ENCODE assay signal across 8 cellular contexts in genomic region chr12:70590051-70590450, GRCh38. TPM values are rescaled to one million over a fixed set of nuclear protein-coding genes. Genes with fewer than 3 reads are reported as not detected.
A peak's percentile ranks its signal among the peaks of the same experiment; 100 is the strongest.
DNase-seq lines count a peak whose midpoint lies in the region; ATAC-seq, FAIRE-seq and TF ChIP-seq lines count a peak whose summit lies in the region.

No MANE protein-coding gene starts in this region.

- H2BK20ac ChIP-seq in H1 (ENCODE audit: low read length): no peak overlapping the region

- no peak overlapping the region for H4K8ac ChIP-seq in H1 (ENCODE audit: extremely low read depth, insufficient read depth, low read length)

- FAIRE-seq in H1 (lab: Jason Lieb, UNC): peak; percentile 84

- DNase-seq in AG10803 (ENCODE audit: low read depth): peak; percentile 80
- DNase-seq in NCI-H2196 treated with DMSO at 0.1 percent for 48 hours (lab: John Stamatoyannopoulos, UW; ENCODE audit: unreplicated experiment): peak; percentile 19
- peak; percentile 58 to 67 for DNase-seq in activated CD4-positive, alpha-beta T cell treated with anti-CD3 and anti-CD28 coated beads, Interleukin-2, amount 50 U/mL, for 48 hours
- peak; percentile 38 to 81 for DNase-seq in H1 (ENCODE audit: low read depth in 1 of 2, low spot score in 2 of 2)
- peak; percentile 49 to 71 for DNase-seq in mesothelial cell of epicardium (ENCODE audit: low spot score in 2 of 2, unreplicated experiment in 2 of 2)
- peak; percentile 75 for DNase-seq in stimulated activated CD8-positive, alpha-beta memory T cell treated with anti-CD3 and anti-CD28 coated beads, Interleukin-4, amount 100 ng/mL, for 48 hours

- H2BK120ac ChIP-seq in H1 (replicated peaks; ENCODE audit: low read depth, low read length): no peak overlapping the region

- H3K79me2 ChIP-seq in H1 (ENCODE audit: control insufficient read depth in 1 of 2, insufficient read depth in 2 of 2, low read length in 2 of 2): no peaks in the 10 kb centered on the region

- peaks cover 13% of the 10 kb centered on the region for H3K9me3 Mint-ChIP-seq in mesothelial cell of epicardium

- H3K23me2 ChIP-seq in H1 (ENCODE audit: low read depth, low read length): no peaks in the 10 kb centered on the region

- no peaks in the 10 kb centered on the region for H3K27me3 Mint-ChIP-seq in mesothelial cell of epicardium (ENCODE audit: low read depth)

- no peak overlapping the region for H3K27ac Mint-ChIP-seq in mesothelial cell of epicardium

- no peak overlapping the region for H2BK15ac ChIP-seq in H1 (ENCODE audit: low read length)

- no peaks in the 10 kb centered on the region for H4K20me1 ChIP-seq in H1 (replicated peaks in 1 of 2; ENCODE audit: control insufficient read depth in 1 of 2, insufficient read depth in 2 of 2, low read length in 2 of 2)

- CTCF ChIA-PET in H1 (lab: Charles Lee; ENCODE audit: partially characterized antibody): interaction anchor here (0.6 to 3.6 kb wide), 25 partner anchors 9 to 888 kb away, joined by 3 to 17 read pairs (median 3); no protein-coding TSS in a partner anchor

- H3K79me1 ChIP-seq in H1 (ENCODE audit: low read depth, low read length): no peaks in the 10 kb centered on the region

- no peak overlapping the region for H2BK5ac ChIP-seq in H1 (ENCODE audit: low read depth, low read length)

- H2AK5ac ChIP-seq in H1 (ENCODE audit: low read depth, low read length): no peak overlapping the region

- no peak overlapping the region for H3K23ac ChIP-seq in H1 (ENCODE audit: insufficient read length)

- no peak overlapping the region for H2BK12ac ChIP-seq in H1 (ENCODE audit: low read depth, low read length)

- TF ChIP-seq RAD21 in H1 (IDR thresholded peaks at IDR 0.05 in 1 of 2, conservative IDR thresholded peaks at IDR 0.05 in 1 of 2; ENCODE audit: low read depth in 2 of 2, low read length in 2 of 2): peak; percentile 85 to 89

- POLR2A ChIA-PET in H1 (lab: Charles Lee; ENCODE audit: partially characterized antibody): no interaction called here

- H3K27ac ChIP-seq in H1 (ENCODE audit: low read depth, low read length): no peak overlapping the region

- no peak overlapping the region for H3K4me2 ChIP-seq in H1 (ENCODE audit: insufficient read depth in 1 of 2, low read depth in 2 of 2, low read length in 2 of 2)

- H3K56ac ChIP-seq in H1 (replicated peaks; ENCODE audit: insufficient read length, low read depth, low read length): no peak overlapping the region

- no peak for TF ChIP-seq EP300 in H1 (IDR thresholded peaks at IDR 0.05; ENCODE audit: borderline replicate concordance in 1 of 2, low read depth in 2 of 2, low read length in 2 of 2)

- H3K4me1 ChIP-seq in H1 (replicated peaks in 1 of 4; ENCODE audit: control insufficient read depth in 3 of 4, insufficient read depth in 4 of 4, low read length in 3 of 4): no peaks in the 10 kb centered on the region

- no peak overlapping the region for H3K4me3 ChIP-seq in AG10803 (ENCODE audit: low read length)
- H3K4me3 ChIP-seq in H1 (ENCODE audit: extremely low read depth in 1 of 4, insufficient read depth in 2 of 4, low read depth in 3 of 4, low read length in 4 of 4): no peak overlapping the region

- no peak overlapping the region for H3K18ac ChIP-seq in H1 (ENCODE audit: extremely low read depth, low read length)

- H4K91ac ChIP-seq in H1 (replicated peaks; ENCODE audit: insufficient read length, low read length): no peak overlapping the region

- ATAC-seq in GM18867 (IDR thresholded peaks at IDR 0.05; ENCODE audit: unreplicated experiment) (peak; percentile 96), HG03135 (IDR thresholded peaks at IDR 0.05; ENCODE audit: unreplicated experiment) (peak; percentile 89)

- TF ChIP-seq CTCF in AG10803 (conservative IDR thresholded peaks at IDR 0.05; ENCODE audit: low read length) (peak; percentile 98), H1 (IDR thresholded peaks at IDR 0.05; ENCODE audit: control extremely low read depth in 1 of 3, insufficient read depth in 1 of 3, low read depth in 1 of 3, low read length in 3 of 3) (peak; percentile 75 to 93 (median 85)), mesothelial cell of epicardium (IDR thresholded peaks at IDR 0.05; ENCODE audit: unreplicated experiment) (peak; percentile 86)

- peak overlapping the region; percentile 97 for H2AFZ ChIP-seq in H1 (ENCODE audit: low read length)

- no peaks in the 10 kb centered on the region for H3K36me3 ChIP-seq in H1 (ENCODE audit: control insufficient read depth in 2 of 4, insufficient read depth in 4 of 4, low read length in 3 of 4)

- no peak overlapping the region for H3K9ac ChIP-seq in H1 (replicated peaks in 1 of 4; ENCODE audit: extremely low read depth in 1 of 4, low read depth in 3 of 4, low read length in 3 of 4)

- H3K4ac ChIP-seq in H1 (replicated peaks; ENCODE audit: insufficient read length, low read depth, low read length): no peak overlapping the region

- 48% methylated on average over 6 of the region's 6 CpGs; no CpG with 5 or more reads in 1 of the 2 experiments for WGBS in H1 (ENCODE audit: extremely low coverage in 1 of 2, insufficient coverage in 1 of 2, insufficient read length in 1 of 2, insufficient replicate concordance in 2 of 2, low coverage in 1 of 2, low lambda C conversion rate in 2 of 2, missing lambda C conversion rate in 1 of 2), 2 experiments

- no peak overlapping the region for H4K5ac ChIP-seq in H1 (ENCODE audit: insufficient read length, low read depth, low read length)

- peaks cover 3% of the 10 kb centered on the region for H3K36me3 Mint-ChIP-seq in mesothelial cell of epicardium

- no peak for TF ChIP-seq POLR2A in H1 (IDR thresholded peaks at IDR 0.05; ENCODE audit: control extremely low read depth in 1 of 2, low read depth in 2 of 2, low read length in 2 of 2)

- no peak overlapping the region for H3K4me3 Mint-ChIP-seq in mesothelial cell of epicardium

- H3K4me1 Mint-ChIP-seq in mesothelial cell of epicardium: no peaks in the 10 kb centered on the region

- H3K9me3 ChIP-seq in H1 (ENCODE audit: insufficient read depth in 2 of 2, low read depth in 1 of 2, low read length in 1 of 2): 0 out of 4 replicates have a peak, but pooled peaks cover 0 to 6% of the 10 kb centered on the region in 2 experiments

- H3K27me3 ChIP-seq in H1 (replicated peaks in 1 of 4; ENCODE audit: control insufficient read depth in 3 of 4, extremely low read depth in 1 of 4, insufficient read depth in 3 of 4, low read length in 3 of 4): no peaks in the 10 kb centered on the region

- H3K14ac ChIP-seq in H1 (ENCODE audit: insufficient read length): no peak overlapping the region

TF ChIP-seq in H1, 55 proteins besides CTCF, POLR2A, EP300 and RAD21:
- TF ChIP-seq YY1 (IDR thresholded peaks at IDR 0.05; ENCODE audit: low read depth, low read length) (peak; percentile 75; the same call in 1 of the 2 replicates), POLR2AphosphoS5 (IDR thresholded peaks at IDR 0.05; ENCODE audit: low read depth, low read length) (no peak)

RNA-seq across cellular contexts. Expression of gene PTPRB, which starts 47.2 kb away (rescaled TPM):
- 0.58 and 1.1 TPM in 2 replicates for total RNA-seq in H1 (2021; fragmentation: NEBNext Ultra II Directional; extraction: Animal tissue kit (Norgen Biotek cat#: 25700))
- 0.14 and 0.36 TPM in 2 replicates for polyA plus RNA-seq in H1 (2011; rRNA removed)
- 0.31 TPM for polyA plus RNA-seq in H1 (2011; cell fraction: cytosol; rRNA removed)
- polyA plus RNA-seq in H1 (2011; cell fraction: nucleus; rRNA removed): 0.44 TPM
- polyA plus RNA-seq in H1 (2012, experiment 1 of 2): 0.62 to 0.74 TPM (median 0.69 TPM) in 4 replicates
- 0.18 TPM for polyA plus RNA-seq in H1 (2012, experiment 2 of 2)
- 1.7 TPM for polyA plus RNA-seq in H1 (2013, experiment 1 of 2)
- 1.7 TPM for polyA plus RNA-seq in H1 (2013, experiment 2 of 2)
- polyA minus RNA-seq in H1 (2011; rRNA and poly(A)+ RNA removed): 0.98 and 2.0 TPM in 2 replicates
- polyA minus RNA-seq in H1 (2011; cell fraction: cytosol; rRNA and poly(A)+ RNA removed): 0.44 TPM
- polyA minus RNA-seq in H1 (2011; cell fraction: nucleus; rRNA and poly(A)+ RNA removed): 1.00 TPM
- 1.7 to 2.2 TPM (median 1.9 TPM) in 3 replicates for total RNA-seq in mesothelial cell of epicardium

Comparison
In these comparisons a context has a peak if more than half of its experiments do, and no peak if none do; other contexts are left out.
1. DNase-seq: peak in every context shown above with its lines; median percentile 80 in AG10803; 75 in stimulated activated CD8-positive, alpha-beta memory T cell treated with anti-CD3 and anti-CD28 coated beads, Interleukin-4, amount 100 ng/mL, for 48 hours; 62 in activated CD4-positive, alpha-beta T cell treated with anti-CD3 and anti-CD28 coated beads, Interleukin-2, amount 50 U/mL, for 48 hours; 60 in mesothelial cell of epicardium; 60 in H1; 19 in NCI-H2196 treated with DMSO at 0.1 percent for 48 hours.